1 cellular context compared by ENCODE assay signal in genomic region chr22:38733329-38734202, GRCh38.
TF ChIP-seq lines count a peak whose summit lies in the region.

No MANE protein-coding gene starts in this region.

TF ChIP-seq in WTC11, 78 proteins besides CTCF, POLR2A, EP300 and RAD21 (continued from another document):
- TF ChIP-seq FOXP1 (CRISPR knock-in tag; IDR thresholded peaks at IDR 0.05; ENCODE audit: borderline replicate concordance) (no peak), ETV6 (CRISPR knock-in tag; IDR thresholded peaks at IDR 0.05) (no peak), ZNF671 (CRISPR knock-in tag; IDR thresholded peaks at IDR 0.05) (no peak), FOXJ3 (CRISPR knock-in tag; IDR thresholded peaks at IDR 0.05; ENCODE audit: borderline replicate concordance) (no peak), ZNF396 (CRISPR knock-in tag; IDR thresholded peaks at IDR 0.05; ENCODE audit: borderline replicate concordance) (no peak)
TF ChIP-seq in WTC11: peak in this region for 0.
